ENCODE assay signal across 1 cellular context in the genomic region with DNA sequence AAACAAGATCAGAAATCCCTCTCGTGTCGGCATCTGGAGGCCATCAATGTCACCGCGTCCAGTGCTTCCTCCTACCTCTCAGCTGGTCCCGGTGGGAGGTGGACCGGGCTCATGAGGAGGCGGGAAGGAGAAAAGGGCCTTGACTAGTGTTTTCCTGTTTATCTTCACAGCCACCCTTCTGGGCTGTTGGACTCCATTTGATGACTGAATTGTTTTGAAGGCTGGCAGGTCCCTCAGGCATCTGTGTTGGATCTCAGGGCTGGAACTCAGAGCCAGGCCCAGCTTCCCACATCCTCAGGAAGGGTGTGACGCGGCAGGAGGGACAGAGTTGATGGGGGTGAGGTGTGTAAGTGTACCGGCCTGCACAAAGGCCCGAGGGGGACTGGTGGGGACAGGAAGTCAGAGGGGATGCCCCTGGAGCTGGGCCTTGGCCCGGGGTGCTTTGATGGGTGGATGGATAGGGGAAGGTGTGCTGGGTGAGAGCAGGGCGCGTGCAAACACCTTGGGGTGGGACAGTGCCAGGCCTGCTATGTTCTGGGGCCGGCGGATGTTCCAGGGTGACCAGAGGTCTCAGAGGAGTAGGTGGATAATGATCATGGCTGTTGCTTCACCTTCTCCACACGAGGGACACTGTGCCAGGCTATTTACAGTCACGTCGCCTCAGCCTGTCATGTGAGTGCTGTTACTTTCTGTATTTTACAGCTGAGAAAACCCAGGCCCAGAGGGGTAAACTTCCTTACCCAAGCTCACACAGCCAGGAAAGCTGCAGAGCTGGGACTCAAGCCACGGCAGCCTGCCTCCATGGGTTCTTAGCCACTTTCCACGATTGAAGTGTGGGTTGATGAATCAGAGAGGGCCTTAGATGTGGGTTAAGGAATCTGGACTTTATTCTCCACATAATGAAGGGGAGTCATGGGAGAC.
A peak's percentile ranks its signal among the peaks of the same experiment; 100 is the strongest.
TF ChIP-seq lines count a peak whose summit lies in the region.

No MANE protein-coding gene starts in this region.

TF ChIP-seq in HepG2, 621 proteins besides CTCF, POLR2A, EP300 and RAD21 (continued from another document):
- TF ChIP-seq, protein P1, sequence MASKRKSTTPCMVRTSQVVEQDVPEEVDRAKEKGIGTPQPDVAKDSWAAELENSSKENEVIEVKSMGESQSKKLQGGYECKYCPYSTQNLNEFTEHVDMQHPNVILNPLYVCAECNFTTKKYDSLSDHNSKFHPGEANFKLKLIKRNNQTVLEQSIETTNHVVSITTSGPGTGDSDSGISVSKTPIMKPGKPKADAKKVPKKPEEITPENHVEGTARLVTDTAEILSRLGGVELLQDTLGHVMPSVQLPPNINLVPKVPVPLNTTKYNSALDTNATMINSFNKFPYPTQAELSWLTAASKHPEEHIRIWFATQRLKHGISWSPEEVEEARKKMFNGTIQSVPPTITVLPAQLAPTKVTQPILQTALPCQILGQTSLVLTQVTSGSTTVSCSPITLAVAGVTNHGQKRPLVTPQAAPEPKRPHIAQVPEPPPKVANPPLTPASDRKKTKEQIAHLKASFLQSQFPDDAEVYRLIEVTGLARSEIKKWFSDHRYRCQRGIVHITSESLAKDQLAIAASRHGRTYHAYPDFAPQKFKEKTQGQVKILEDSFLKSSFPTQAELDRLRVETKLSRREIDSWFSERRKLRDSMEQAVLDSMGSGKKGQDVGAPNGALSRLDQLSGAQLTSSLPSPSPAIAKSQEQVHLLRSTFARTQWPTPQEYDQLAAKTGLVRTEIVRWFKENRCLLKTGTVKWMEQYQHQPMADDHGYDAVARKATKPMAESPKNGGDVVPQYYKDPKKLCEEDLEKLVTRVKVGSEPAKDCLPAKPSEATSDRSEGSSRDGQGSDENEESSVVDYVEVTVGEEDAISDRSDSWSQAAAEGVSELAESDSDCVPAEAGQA (IDR thresholded peaks at IDR 0.05; ENCODE audit: low read depth), result 0 out of 2 replicates have a peak, but pooled peaks have one; percentile 38
- TF ChIP-seq, protein P1 (CRISPR knock-in tag; IDR thresholded peaks at IDR 0.05; ENCODE audit: borderline replicate concordance), result no peak
- TF ChIP-seq, protein P2, sequence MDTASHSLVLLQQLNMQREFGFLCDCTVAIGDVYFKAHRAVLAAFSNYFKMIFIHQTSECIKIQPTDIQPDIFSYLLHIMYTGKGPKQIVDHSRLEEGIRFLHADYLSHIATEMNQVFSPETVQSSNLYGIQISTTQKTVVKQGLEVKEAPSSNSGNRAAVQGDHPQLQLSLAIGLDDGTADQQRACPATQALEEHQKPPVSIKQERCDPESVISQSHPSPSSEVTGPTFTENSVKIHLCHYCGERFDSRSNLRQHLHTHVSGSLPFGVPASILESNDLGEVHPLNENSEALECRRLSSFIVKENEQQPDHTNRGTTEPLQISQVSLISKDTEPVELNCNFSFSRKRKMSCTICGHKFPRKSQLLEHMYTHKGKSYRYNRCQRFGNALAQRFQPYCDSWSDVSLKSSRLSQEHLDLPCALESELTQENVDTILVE (CRISPR knock-in tag; IDR thresholded peaks at IDR 0.05), result no peak
- TF ChIP-seq NFKB2 (CRISPR knock-in tag; IDR thresholded peaks at IDR 0.05; ENCODE audit: borderline replicate concordance) (no peak; the same call in 1 of the 2 replicates), TAF1 (CRISPR knock-in tag; IDR thresholded peaks at IDR 0.05) (no peak), TAF15 (IDR thresholded peaks at IDR 0.05; ENCODE audit: low read depth, low read length, poor library complexity, severe bottlenecking) (no peak), TGIF2 (CRISPR knock-in tag; IDR thresholded peaks at IDR 0.05) (peak; percentile 48; the same call in 1 of the 2 replicates), ZFP90 (CRISPR knock-in tag; IDR thresholded peaks at IDR 0.05; ENCODE audit: borderline replicate concordance) (0 out of 2 replicates have a peak, but pooled peaks have one; percentile 17), ZFP36L1 (CRISPR knock-in tag; IDR thresholded peaks at IDR 0.05) (no peak), MXI1 (IDR thresholded peaks at IDR 0.05; ENCODE audit: borderline replicate concordance, low read depth, low read length) (no peak), IRF2 (CRISPR knock-in tag; IDR thresholded peaks at IDR 0.05) (no peak), MAFG (CRISPR knock-in tag; IDR thresholded peaks at IDR 0.05) (no peak), KDM1A (CRISPR knock-in tag; IDR thresholded peaks at IDR 0.05) (no peak), SOX13 (IDR thresholded peaks at IDR 0.05) (no peak), SOX13 (CRISPR knock-in tag; conservative IDR thresholded peaks at IDR 0.05 in 1 of 2, IDR thresholded peaks at IDR 0.05 in 1 of 2) (no peak; a peak in 1 of 4 replicates), ZNF33B (CRISPR knock-in tag; IDR thresholded peaks at IDR 0.05) (no peak), JARID2 (CRISPR knock-in tag; IDR thresholded peaks at IDR 0.05; ENCODE audit: insufficient replicate concordance) (no peak), FOSL1 (CRISPR knock-in tag; IDR thresholded peaks at IDR 0.05; ENCODE audit: borderline replicate concordance) (no peak), ZFX (CRISPR knock-in tag; IDR thresholded peaks at IDR 0.05; ENCODE audit: low read depth) (peak; percentile 70; the same call in 1 of the 2 replicates), PLRG1 (conservative IDR thresholded peaks at IDR 0.05) (no peak), ZNF562 (CRISPR knock-in tag; IDR thresholded peaks at IDR 0.05; ENCODE audit: borderline replicate concordance) (no peak)
- TF ChIP-seq, protein P3, sequence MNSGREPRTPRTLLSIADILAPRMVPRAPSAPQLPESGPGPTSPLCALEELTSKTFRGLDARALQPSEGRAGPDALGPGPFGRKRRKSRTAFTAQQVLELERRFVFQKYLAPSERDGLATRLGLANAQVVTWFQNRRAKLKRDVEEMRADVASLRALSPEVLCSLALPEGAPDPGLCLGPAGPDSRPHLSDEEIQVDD (CRISPR knock-in tag; IDR thresholded peaks at IDR 0.05; ENCODE audit: borderline replicate concordance), result no peak; the same call in 1 of the 2 replicates
- TF ChIP-seq, protein P4, sequence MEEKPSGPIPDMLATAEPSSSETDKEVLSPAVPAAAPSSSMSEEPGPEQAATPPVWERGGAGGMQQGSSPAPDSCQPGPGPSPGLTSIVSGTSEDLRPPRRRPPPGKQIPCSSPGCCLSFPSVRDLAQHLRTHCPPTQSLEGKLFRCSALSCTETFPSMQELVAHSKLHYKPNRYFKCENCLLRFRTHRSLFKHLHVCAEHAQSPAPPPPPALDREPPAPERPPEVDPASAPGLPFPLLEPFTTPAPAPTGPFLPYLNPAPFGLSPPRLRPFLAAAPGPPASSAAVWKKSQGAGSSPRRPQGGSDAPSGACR (CRISPR knock-in tag; IDR thresholded peaks at IDR 0.05), result no peak
- TF ChIP-seq, protein P5, sequence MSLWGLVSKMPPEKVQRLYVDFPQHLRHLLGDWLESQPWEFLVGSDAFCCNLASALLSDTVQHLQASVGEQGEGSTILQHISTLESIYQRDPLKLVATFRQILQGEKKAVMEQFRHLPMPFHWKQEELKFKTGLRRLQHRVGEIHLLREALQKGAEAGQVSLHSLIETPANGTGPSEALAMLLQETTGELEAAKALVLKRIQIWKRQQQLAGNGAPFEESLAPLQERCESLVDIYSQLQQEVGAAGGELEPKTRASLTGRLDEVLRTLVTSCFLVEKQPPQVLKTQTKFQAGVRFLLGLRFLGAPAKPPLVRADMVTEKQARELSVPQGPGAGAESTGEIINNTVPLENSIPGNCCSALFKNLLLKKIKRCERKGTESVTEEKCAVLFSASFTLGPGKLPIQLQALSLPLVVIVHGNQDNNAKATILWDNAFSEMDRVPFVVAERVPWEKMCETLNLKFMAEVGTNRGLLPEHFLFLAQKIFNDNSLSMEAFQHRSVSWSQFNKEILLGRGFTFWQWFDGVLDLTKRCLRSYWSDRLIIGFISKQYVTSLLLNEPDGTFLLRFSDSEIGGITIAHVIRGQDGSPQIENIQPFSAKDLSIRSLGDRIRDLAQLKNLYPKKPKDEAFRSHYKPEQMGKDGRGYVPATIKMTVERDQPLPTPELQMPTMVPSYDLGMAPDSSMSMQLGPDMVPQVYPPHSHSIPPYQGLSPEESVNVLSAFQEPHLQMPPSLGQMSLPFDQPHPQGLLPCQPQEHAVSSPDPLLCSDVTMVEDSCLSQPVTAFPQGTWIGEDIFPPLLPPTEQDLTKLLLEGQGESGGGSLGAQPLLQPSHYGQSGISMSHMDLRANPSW (CRISPR knock-in tag; IDR thresholded peaks at IDR 0.05; ENCODE audit: borderline replicate concordance), result no peak
- TF ChIP-seq, protein P6, sequence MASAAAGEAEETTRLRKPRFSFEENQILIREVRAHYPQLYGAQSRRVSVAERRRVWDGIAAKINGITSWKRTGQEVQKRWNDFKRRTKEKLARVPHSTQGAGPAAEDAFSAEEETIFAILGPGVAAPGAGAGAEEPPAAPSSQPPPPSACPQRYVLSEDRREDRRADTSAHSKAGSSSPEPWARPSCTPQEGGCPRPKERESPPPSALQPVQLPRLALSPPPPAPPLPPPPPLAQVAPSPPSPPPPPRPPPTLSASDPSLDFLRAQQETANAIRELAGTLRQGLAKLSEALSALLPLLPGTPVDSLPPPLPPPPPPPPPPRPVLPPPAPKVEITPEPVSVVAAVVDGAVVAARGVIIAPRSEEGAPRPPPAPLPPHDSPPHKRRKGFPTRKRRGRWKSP (CRISPR knock-in tag; IDR thresholded peaks at IDR 0.05), result no peak
